In the genomic region with DNA sequence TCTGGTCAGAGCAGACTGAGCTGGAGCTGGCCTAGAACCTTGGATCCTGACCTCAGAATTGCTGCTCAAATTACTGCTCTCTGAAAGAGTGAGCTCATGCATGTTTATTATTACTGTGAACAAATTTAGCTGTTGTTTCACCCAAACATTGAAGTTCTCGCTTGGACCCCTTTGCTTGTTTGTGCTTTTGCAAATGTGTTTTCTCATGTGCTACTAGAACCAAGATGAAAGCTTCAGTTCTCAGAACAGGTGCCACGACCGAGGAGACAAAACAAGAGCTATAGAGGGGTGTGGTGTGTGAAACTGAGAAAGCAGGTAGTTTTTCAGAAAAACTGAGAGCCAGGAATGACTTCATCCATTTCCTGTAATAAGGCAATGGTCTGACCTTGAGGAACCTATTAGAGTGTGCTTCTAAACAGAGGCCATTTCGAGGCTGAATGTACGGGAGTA, we compare ENCODE assay signal across 9 cellular contexts. TPM values are rescaled to one million over a fixed set of nuclear protein-coding genes. Genes with fewer than 3 reads are reported as not detected.
A peak's percentile ranks its signal among the peaks of the same experiment; 100 is the strongest.
DNase-seq lines count a peak whose midpoint lies in the region; ATAC-seq and TF ChIP-seq lines count a peak whose summit lies in the region.
"Had no signal": no experiment of that assay in that cellular context is flagged by ENCODE, and none has a peak within 500 bp of the region (broad histone marks: within the 10 kb centered on the region; RNA-seq: fewer than 3 reads in every experiment).

No MANE protein-coding gene starts in this region.

- no peaks in the 10 kb centered on the region for H3K27me3 Mint-ChIP-seq in CD4-positive, CD25-positive, alpha-beta regulatory T cell
- peaks cover 3% of the 10 kb centered on the region for H3K27me3 Mint-ChIP-seq in activated T-helper 17 cell treated with anti-CD3 and anti-CD28 coated beads, Interleukin-2, amount 50 U/mL, for 72 hours

- H3K9me3 ChIP-seq in CD4-positive, CD25-positive, alpha-beta regulatory T cell (ENCODE audit: control insufficient read depth in 2 of 2, low read length in 2 of 2) = no peaks in the 10 kb centered on the region
- H3K9me3 ChIP-seq in upper lobe of left lung = no peaks in the 10 kb centered on the region
- no peaks in the 10 kb centered on the region for H3K9me3 ChIP-seq in upper lobe of right lung
- H3K9me3 ChIP-seq: thoracic aorta had no signal

- no peak for TF ChIP-seq POLR2A in upper lobe of left lung (IDR thresholded peaks at IDR 0.05)

- peak overlapping the region; percentile 17 for H3K4me3 ChIP-seq in CD4-positive, CD25-positive, alpha-beta regulatory T cell (ENCODE audit: low read depth, low read length)
- H3K4me3 ChIP-seq in upper lobe of left lung (no peak overlapping the region), upper lobe of right lung (no peak overlapping the region)
- H3K4me3 ChIP-seq: thoracic aorta had no signal

- no peaks in the 10 kb centered on the region for H3K36me3 Mint-ChIP-seq in CD4-positive, CD25-positive, alpha-beta regulatory T cell
- H3K36me3 Mint-ChIP-seq in activated T-helper 17 cell treated with anti-CD3 and anti-CD28 coated beads, Interleukin-2, amount 50 U/mL, for 72 hours (ENCODE audit: low read depth) = no peaks in the 10 kb centered on the region

- peak overlapping the region; percentile 76 to 93 (median 87) for H3K27ac Mint-ChIP-seq in CD4-positive, CD25-positive, alpha-beta regulatory T cell
- H3K27ac Mint-ChIP-seq in activated T-helper 17 cell treated with anti-CD3 and anti-CD28 coated beads, Interleukin-2, amount 50 U/mL, for 72 hours = peak overlapping the region; percentile 67

- no peak for TF ChIP-seq EP300 in upper lobe of left lung (IDR thresholded peaks at IDR 0.05)

- 63 to 71% methylated on average over 5 of the region's 5 CpGs for WGBS in upper lobe of left lung, 2 donors

- H3K27ac ChIP-seq in CD4-positive, CD25-positive, alpha-beta regulatory T cell (ENCODE audit: insufficient read depth, low read length, poor library complexity, severe bottlenecking) = no peak overlapping the region
- H3K27ac ChIP-seq in upper lobe of left lung (no peak overlapping the region), upper lobe of right lung (no peak overlapping the region)

- no peaks in the 10 kb centered on the region for H3K27me3 ChIP-seq in CD4-positive, CD25-positive, alpha-beta regulatory T cell (ENCODE audit: control insufficient read depth, insufficient read depth, low read length)
- H3K27me3 ChIP-seq in upper lobe of left lung = no peaks in the 10 kb centered on the region
- no peaks in the 10 kb centered on the region for H3K27me3 ChIP-seq in upper lobe of right lung

- peak; percentile 79 to 83 for ATAC-seq in CD4-positive, CD25-positive, alpha-beta regulatory T cell (ENCODE audit: low read depth in 2 of 2)
- ATAC-seq in GM19043 (IDR thresholded peaks at IDR 0.05; ENCODE audit: low read depth, unreplicated experiment) (peak; percentile 92), HG02981 (IDR thresholded peaks at IDR 0.05; ENCODE audit: unreplicated experiment) (peak; percentile 97), upper lobe of left lung (ENCODE audit: low FRiP score in 2 of 2) (no peak), upper lobe of right lung (no peak)
- ATAC-seq in activated T-helper 17 cell treated with anti-CD3 and anti-CD28 coated beads, Interleukin-2, amount 50 U/mL, for 72 hours (replicated peaks) = peak; percentile 92

- H3K4me1 Mint-ChIP-seq in CD4-positive, CD25-positive, alpha-beta regulatory T cell = peaks cover 5 to 31% (median 16%) of the 10 kb centered on the region in 4 donors
- peaks cover 13% of the 10 kb centered on the region for H3K4me1 Mint-ChIP-seq in activated T-helper 17 cell treated with anti-CD3 and anti-CD28 coated beads, Interleukin-2, amount 50 U/mL, for 72 hours

- peak in 2 of 3 donors; percentile 10 to 88 for DNase-seq in CD4-positive, CD25-positive, alpha-beta regulatory T cell
- DNase-seq in posterior cingulate gyrus (no peak), NCI-H1930 (lab: John Stamatoyannopoulos, UW) (no peak), upper lobe of left lung (no peak), upper lobe of right lung (no peak)

- H3K9me3 Mint-ChIP-seq in CD4-positive, CD25-positive, alpha-beta regulatory T cell = peaks cover 0 to 4% (median 0%) of the 10 kb centered on the region in 7 donors
- no peaks in the 10 kb centered on the region for H3K9me3 Mint-ChIP-seq in activated T-helper 17 cell treated with anti-CD3 and anti-CD28 coated beads, Interleukin-2, amount 50 U/mL, for 72 hours

- TF ChIP-seq CTCF in upper lobe of left lung (IDR thresholded peaks at IDR 0.05) (no peak), upper lobe of right lung (IDR thresholded peaks at IDR 0.05) (no peak)

- intact Hi-C loops in posterior cingulate gyrus (cut with DNase I) = no loop called here
- intact Hi-C loops in upper lobe of right lung (cut with DNase I) = no loop called here

- H3K4me3 Mint-ChIP-seq in CD4-positive, CD25-positive, alpha-beta regulatory T cell = no peak overlapping the region
- H3K4me3 Mint-ChIP-seq in activated T-helper 17 cell treated with anti-CD3 and anti-CD28 coated beads, Interleukin-2, amount 50 U/mL, for 72 hours = peak overlapping the region; percentile 38

- H3K36me3 ChIP-seq in CD4-positive, CD25-positive, alpha-beta regulatory T cell (ENCODE audit: control insufficient read depth, insufficient read depth, low read length) = no peaks in the 10 kb centered on the region
- H3K36me3 ChIP-seq in upper lobe of left lung (no peaks in the 10 kb centered on the region), upper lobe of right lung (no peaks in the 10 kb centered on the region)
- H3K36me3 ChIP-seq: thoracic aorta had no signal

- peaks cover 16% of the 10 kb centered on the region for H3K4me1 ChIP-seq in CD4-positive, CD25-positive, alpha-beta regulatory T cell (ENCODE audit: control insufficient read depth, insufficient read depth, low read length, poor library complexity, severe bottlenecking)
- H3K4me1 ChIP-seq in upper lobe of left lung = no peaks in the 10 kb centered on the region
- H3K4me1 ChIP-seq in upper lobe of right lung = no peaks in the 10 kb centered on the region

RNA-seq across cellular contexts. Expression of gene ESR1, which starts 50.0 kb away (rescaled TPM):
- total RNA-seq in CD4-positive, CD25-positive, alpha-beta regulatory T cell = 4.7 TPM
- polyA plus RNA-seq in CD4-positive, CD25-positive, alpha-beta regulatory T cell = 1 to 10 TPM in 1 of 4 donors, under 1 TPM in 3; 0.18 to 1.4 (median 0.68) TPM
- total RNA-seq in activated T-helper 17 cell treated with anti-CD3 and anti-CD28 coated beads, Interleukin-2, amount 50 U/mL, for 72 hours = under 1 TPM in 1 of 2 donors, not detected in 1; 0.50 TPM
- total RNA-seq in upper lobe of left lung = 1 to 10 TPM in 5 of 6 donors, under 1 TPM in 1; 0.91 to 4.7 (median 2.8) TPM
- total RNA-seq in upper lobe of right lung = 5.7 TPM

Comparison
In these comparisons a context has a peak if more than half of its experiments do, and no peak if none do; other contexts are left out.
1. ATAC-seq: peak in CD4-positive, CD25-positive, alpha-beta regulatory T cell (2 of 2), GM19043 (single experiment), HG02981 (single experiment) and activated T-helper 17 cell treated with anti-CD3 and anti-CD28 coated beads, Interleukin-2, amount 50 U/mL, for 72 hours (single experiment); none in upper lobe of left lung (0 of 2) and upper lobe of right lung (single experiment).
2. DNase-seq: peak in CD4-positive, CD25-positive, alpha-beta regulatory T cell (2 of 3); none in posterior cingulate gyrus (0 of 10), NCI-H1930 (0 of 2), upper lobe of left lung (0 of 2) and upper lobe of right lung (single experiment).